ENCODE assay signal across 1 cellular context in genomic region chr16:50696126-50696525, GRCh38.
TF ChIP-seq lines count a peak whose summit lies in the region.

No MANE protein-coding gene starts in this region.

TF ChIP-seq in HepG2, 621 proteins besides CTCF, POLR2A, EP300 and RAD21 (continued from another document and continues in another):
- no peak for TF ChIP-seq ZNF256 (CRISPR knock-in tag; conservative IDR thresholded peaks at IDR 0.05)
- TF ChIP-seq SALL2 (CRISPR knock-in tag; IDR thresholded peaks at IDR 0.05), result no peak
- TF ChIP-seq ZNF615 (CRISPR knock-in tag; IDR thresholded peaks at IDR 0.05; ENCODE audit: borderline replicate concordance), result no peak
- no peak for TF ChIP-seq HNRNPH1 (optimal IDR thresholded peaks at IDR 0.05; ENCODE audit: low read depth, low read length)
- no peak for TF ChIP-seq ZNF230 (CRISPR knock-in tag; IDR thresholded peaks at IDR 0.05)
- TF ChIP-seq ZNF746 (CRISPR knock-in tag; IDR thresholded peaks at IDR 0.05), result no peak
- no peak for TF ChIP-seq ZNF513 (CRISPR knock-in tag; conservative IDR thresholded peaks at IDR 0.05)
- TF ChIP-seq ZBTB42 (CRISPR knock-in tag; IDR thresholded peaks at IDR 0.05), result no peak
- TF ChIP-seq ZNF33A (CRISPR knock-in tag; IDR thresholded peaks at IDR 0.05; ENCODE audit: borderline replicate concordance), result no peak
- no peak for TF ChIP-seq WIZ (CRISPR knock-in tag; IDR thresholded peaks at IDR 0.05)
- 0 out of 2 replicates have a peak, but pooled peaks have one; percentile 6 for TF ChIP-seq ATF2 (CRISPR knock-in tag; IDR thresholded peaks at IDR 0.05)
- TF ChIP-seq ZBTB3 (CRISPR knock-in tag; IDR thresholded peaks at IDR 0.05; ENCODE audit: borderline replicate concordance, low read depth), result no peak
- no peak for TF ChIP-seq KLF11 (CRISPR knock-in tag; IDR thresholded peaks at IDR 0.05)
- TF ChIP-seq NONO (IDR thresholded peaks at IDR 0.05), result no peak
- no peak for TF ChIP-seq NONO (CRISPR knock-in tag; conservative IDR thresholded peaks at IDR 0.05)
- no peak for TF ChIP-seq ZNF878 (CRISPR knock-in tag; IDR thresholded peaks at IDR 0.05)
- no peak for TF ChIP-seq DBP (CRISPR knock-in tag; IDR thresholded peaks at IDR 0.05; ENCODE audit: not compliant biosample characterization)
- TF ChIP-seq ZNF770 (CRISPR knock-in tag; IDR thresholded peaks at IDR 0.05), result 0 out of 2 replicates have a peak, but pooled peaks have one; percentile 12
- TF ChIP-seq DMAP1 (CRISPR knock-in tag; IDR thresholded peaks at IDR 0.05), result peak; percentile 34; the same call in 1 of the 2 replicates
- TF ChIP-seq NFRKB (IDR thresholded peaks at IDR 0.05), result no peak
- TF ChIP-seq MAFG (CRISPR knock-in tag; IDR thresholded peaks at IDR 0.05), result no peak
- no peak for TF ChIP-seq XRCC5 (optimal IDR thresholded peaks at IDR 0.05; ENCODE audit: low read length)
- TF ChIP-seq MLX (CRISPR knock-in tag; IDR thresholded peaks at IDR 0.05), result peak; percentile 10; the same call in 1 of the 2 replicates
- TF ChIP-seq DRAP1 (CRISPR knock-in tag; IDR thresholded peaks at IDR 0.05), result no peak
- TF ChIP-seq FOXA1 (IDR thresholded peaks at IDR 0.05), result no peak
- no peak for TF ChIP-seq FOXA1 (CRISPR knock-in tag; IDR thresholded peaks at IDR 0.05)
- TF ChIP-seq U2AF2 (IDR thresholded peaks at IDR 0.05; ENCODE audit: low read depth, low read length), result no peak
- TF ChIP-seq ZNF768 (CRISPR knock-in tag; IDR thresholded peaks at IDR 0.05), result no peak
- no peak for TF ChIP-seq HOXA9 (CRISPR knock-in tag; IDR thresholded peaks at IDR 0.05; ENCODE audit: borderline replicate concordance)
- no peak for TF ChIP-seq KDM1A (CRISPR knock-in tag; IDR thresholded peaks at IDR 0.05)
- 0 out of 2 replicates have a peak, but pooled peaks have one; percentile 36 for TF ChIP-seq PATZ1 (CRISPR knock-in tag; IDR thresholded peaks at IDR 0.05)
- TF ChIP-seq ELF1 (CRISPR knock-in tag; IDR thresholded peaks at IDR 0.05), result no peak
- 0 out of 2 replicates have a peak, but pooled peaks have one; percentile 13 for TF ChIP-seq YEATS2 (CRISPR knock-in tag; IDR thresholded peaks at IDR 0.05; ENCODE audit: borderline replicate concordance)
- no peak for TF ChIP-seq ZNF382 (CRISPR knock-in tag; IDR thresholded peaks at IDR 0.05; ENCODE audit: borderline replicate concordance)
- TF ChIP-seq ZNF34 (CRISPR knock-in tag; IDR thresholded peaks at IDR 0.05; ENCODE audit: borderline replicate concordance), result no peak
- TF ChIP-seq SOX6 (IDR thresholded peaks at IDR 0.05), result no peak
- peak; percentile 74 for TF ChIP-seq SOX6 (CRISPR knock-in tag; IDR thresholded peaks at IDR 0.05)
- TF ChIP-seq ZNF432 (CRISPR knock-in tag; IDR thresholded peaks at IDR 0.05; ENCODE audit: borderline replicate concordance), result no peak
- no peak for TF ChIP-seq ZNF589 (CRISPR knock-in tag; conservative IDR thresholded peaks at IDR 0.05)
- TF ChIP-seq ZMAT3 (CRISPR knock-in tag; conservative IDR thresholded peaks at IDR 0.05), result no peak
- TF ChIP-seq POGK (CRISPR knock-in tag; conservative IDR thresholded peaks at IDR 0.05), result no peak
- TF ChIP-seq ZNF24 (IDR thresholded peaks at IDR 0.05), result no peak
- no peak for TF ChIP-seq KLF12 (CRISPR knock-in tag; IDR thresholded peaks at IDR 0.05; ENCODE audit: borderline replicate concordance)
- TF ChIP-seq ZNF800 (CRISPR knock-in tag; IDR thresholded peaks at IDR 0.05), result no peak
- no peak for TF ChIP-seq YEATS4 (CRISPR knock-in tag; IDR thresholded peaks at IDR 0.05; ENCODE audit: borderline replicate concordance)
- TF ChIP-seq GATAD2A (CRISPR knock-in tag; IDR thresholded peaks at IDR 0.05), result peak; percentile 65
- TF ChIP-seq GABPB1 (CRISPR knock-in tag; IDR thresholded peaks at IDR 0.05), result no peak
- TF ChIP-seq PAX8 (CRISPR knock-in tag; IDR thresholded peaks at IDR 0.05; ENCODE audit: borderline replicate concordance), result no peak
- TF ChIP-seq ZNF609 (CRISPR knock-in tag; IDR thresholded peaks at IDR 0.05; ENCODE audit: borderline replicate concordance), result no peak
- TF ChIP-seq SUZ12 (IDR thresholded peaks at IDR 0.05; ENCODE audit: low read depth, low read length), result no peak
- TF ChIP-seq NFE2L2 (IDR thresholded peaks at IDR 0.05; ENCODE audit: low read length), result no peak
- no peak for TF ChIP-seq MTF1 (CRISPR knock-in tag; IDR thresholded peaks at IDR 0.05)
- no peak for TF ChIP-seq ZNF670 (CRISPR knock-in tag; IDR thresholded peaks at IDR 0.05; ENCODE audit: borderline replicate concordance)
